In the genomic region with DNA sequence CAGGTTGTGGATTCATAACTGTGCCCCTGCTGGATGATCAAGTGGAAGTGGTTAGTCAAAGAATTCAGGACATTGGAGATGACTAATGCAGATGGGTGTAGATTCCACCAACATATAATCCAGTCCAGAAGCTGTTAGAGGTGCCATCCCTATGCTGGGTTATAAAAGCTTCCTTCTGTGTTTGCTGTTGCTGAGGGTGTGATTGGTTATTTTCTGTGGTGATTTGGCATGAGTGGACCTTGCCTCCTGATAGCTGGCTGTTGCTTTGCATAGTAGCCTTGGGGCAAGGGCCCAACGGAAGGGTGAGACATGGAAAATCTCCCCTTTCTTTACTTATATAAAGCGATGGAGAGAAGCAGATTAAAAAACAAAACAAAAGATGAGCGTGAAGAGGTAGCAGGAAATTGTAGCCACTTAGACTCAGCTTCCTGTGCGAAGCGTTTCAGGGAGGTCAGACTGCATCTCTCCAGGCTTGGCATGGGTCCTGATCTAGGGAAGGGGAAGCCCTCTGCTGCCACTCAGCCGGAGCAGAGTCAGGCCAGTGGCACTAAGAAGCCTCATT, we compare ENCODE assay signal across 10 cellular contexts.
DNase-seq lines count a peak whose midpoint lies in the region; ATAC-seq, FAIRE-seq and TF ChIP-seq lines count a peak whose summit lies in the region.
"Had no signal": no experiment of that assay in that cellular context is flagged by ENCODE, and none has a peak within 500 bp of the region (broad histone marks: within the 10 kb centered on the region; RNA-seq: fewer than 3 reads in every experiment).

No MANE protein-coding gene starts in this region.

- no peak for FAIRE-seq in pancreas (lab: Jason Lieb, UNC)

- no peaks in the 10 kb centered on the region for H3K9me3 ChIP-seq in RWPE2 (ENCODE audit: severe bottlenecking)
- H3K9me3 ChIP-seq in pancreas = no peaks in the 10 kb centered on the region
- no peaks in the 10 kb centered on the region for H3K9me3 ChIP-seq in testis

- ATAC-seq in RWPE2 (ENCODE audit: low read depth) (peak; percentile 93), pancreas (peak; percentile 76 to 86 (median 84)), GM18517 (IDR thresholded peaks at IDR 0.05; ENCODE audit: unreplicated experiment) (no peak), GM21825 (IDR thresholded peaks at IDR 0.05; ENCODE audit: unreplicated experiment) (no peak)

- peaks cover 36% of the 10 kb centered on the region for H3K4me1 ChIP-seq in RWPE2 (ENCODE audit: insufficient read depth, poor library complexity, severe bottlenecking)
- H3K4me1 ChIP-seq in pancreas = peaks cover 11 to 16% (median 16%) of the 10 kb centered on the region in 3 donors
- peaks cover 13% of the 10 kb centered on the region for H3K4me1 ChIP-seq in testis

- H3K36me3 ChIP-seq in RWPE2 (ENCODE audit: low read depth) (no peaks in the 10 kb centered on the region; the same call in 1 of the 2 replicates), pancreas (no peaks in the 10 kb centered on the region), testis (ENCODE audit: low read depth, missing control alignments) (no peaks in the 10 kb centered on the region)

- 24 to 29% methylated on average over 6 of the region's 6 CpGs for WGBS in pancreas, 2 donors
- WGBS in testis, 2 donors = 25% methylated on average over 6 of the region's 6 CpGs

- H3K27ac ChIP-seq in RWPE2 (ENCODE audit: poor library complexity, severe bottlenecking) = peak overlapping the region; percentile 87
- H3K27ac ChIP-seq in pancreas = peak overlapping the region in 1 of 4 donors; percentile 1
- H3K27ac ChIP-seq in testis = no peak overlapping the region

- in situ Hi-C loops in G401 (cut with HindIII; ENCODE audit: low sequenced_read_pairs) = no loop called here

- peak; percentile 82 for DNase-seq in G401 (ENCODE audit: low spot score)
- DNase-seq in RWPE2 (ENCODE audit: low spot score) = no peak
- DNase-seq in fibroblast of pulmonary artery (ENCODE audit: low read depth) = peak; percentile 65
- DNase-seq in pancreas = peak in 4 of 6 donors; percentile 22 to 45 (median 34)
- DNase-seq in testis = no peak
- DNase-seq in GM19238 (ENCODE audit: insufficient read length, low spot score) = no peak
- DNase-seq: H9, MV-4-11 had no signal

- H3K4me3 ChIP-seq in RWPE2 (ENCODE audit: severe bottlenecking) (no peak overlapping the region), fibroblast of pulmonary artery (replicated peaks; ENCODE audit: low read depth, low read length) (peak overlapping the region; percentile 2), pancreas (no peak overlapping the region), testis (no peak overlapping the region)

- intact Hi-C loops in pancreas (cut with DNase I) = no loop called here
- intact Hi-C loops in testis (cut with DNase I; ENCODE audit: low total_unique reads) = no loop called here

- no peak for TF ChIP-seq POLR2A in testis (IDR thresholded peaks at IDR 0.05)

- H3K27me3 ChIP-seq in RWPE2 (ENCODE audit: insufficient read depth, poor library complexity, severe bottlenecking) (no peaks in the 10 kb centered on the region), pancreas (no peaks in the 10 kb centered on the region), testis (no peaks in the 10 kb centered on the region)

- no peak for TF ChIP-seq CTCF in RWPE2 (IDR thresholded peaks at IDR 0.05; ENCODE audit: poor library complexity, severe bottlenecking)
- no peak for TF ChIP-seq CTCF in fibroblast of pulmonary artery (IDR thresholded peaks at IDR 0.05; ENCODE audit: low read length, missing control alignments)
- TF ChIP-seq CTCF in pancreas (IDR thresholded peaks at IDR 0.05) = no peak
- TF ChIP-seq CTCF in testis (IDR thresholded peaks at IDR 0.05) = no peak

Comparison
In these comparisons a context has a peak if more than half of its experiments do, and no peak if none do; other contexts are left out.
1. DNase-seq: peak in G401 (single experiment), fibroblast of pulmonary artery (single experiment) and pancreas (4 of 6); none in RWPE2 (single experiment), testis (single experiment) and GM19238 (single experiment).
2. ATAC-seq: peak in RWPE2 (single experiment) and pancreas (4 of 4); none in GM18517 (single experiment) and GM21825 (single experiment).